ENCODE assay signal across 8 cellular contexts in the genomic region with DNA sequence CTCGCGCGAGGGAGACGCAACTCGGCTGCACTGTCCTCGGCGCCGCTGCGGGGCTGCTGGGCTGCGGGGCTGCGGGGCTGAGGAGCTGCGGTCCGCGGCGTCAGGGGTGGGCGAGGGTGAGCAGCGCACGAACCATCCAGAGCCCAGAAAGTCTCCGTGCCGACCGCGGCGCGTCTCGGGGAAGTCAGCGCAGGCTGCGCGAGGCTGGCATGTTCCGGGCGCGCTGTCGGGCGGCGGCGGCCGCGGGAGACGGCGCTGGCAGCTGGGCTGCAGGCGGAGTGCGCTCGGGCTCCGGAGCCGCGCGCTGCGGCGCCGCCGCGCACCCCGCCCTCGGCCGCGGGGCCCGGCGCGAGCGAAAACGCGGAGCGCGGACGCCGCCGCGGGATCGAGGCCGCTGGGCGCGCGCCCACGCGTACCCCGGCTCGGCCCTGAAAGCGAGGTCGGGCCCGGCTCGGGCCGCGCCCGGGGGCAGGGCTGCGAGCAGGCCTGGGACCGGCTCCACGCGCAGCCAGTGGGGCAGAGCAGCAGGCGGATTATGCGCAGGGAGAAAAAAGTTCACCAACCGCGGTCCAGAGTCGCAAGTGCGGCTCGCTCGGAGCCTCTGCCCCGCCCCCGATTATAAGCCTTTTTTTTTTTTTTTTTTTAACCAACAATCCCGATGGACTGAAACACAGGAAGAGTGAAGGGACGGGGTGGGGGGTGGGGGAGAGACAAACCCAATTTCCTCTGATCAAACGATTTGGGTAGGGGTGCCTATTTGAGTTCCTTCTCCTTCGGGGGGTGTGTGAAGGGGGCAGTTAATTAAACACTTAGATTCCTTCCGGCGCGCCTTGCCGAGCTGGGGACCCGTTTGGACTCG. TPM values are rescaled to one million over a fixed set of nuclear protein-coding genes. Genes with fewer than 3 reads are reported as not detected.
A peak's percentile ranks its signal among the peaks of the same experiment; 100 is the strongest.
DNase-seq lines count a peak whose midpoint lies in the region; ATAC-seq and TF ChIP-seq lines count a peak whose summit lies in the region.

A gene (minus strand): TSS at position 282 of the 859 bp plus-strand sequence. CDS start 117,230 bp downstream, outside the sequence.

- H3K4me3 Mint-ChIP-seq in CD4-positive, CD25-positive, alpha-beta regulatory T cell: peak within 1 kb of the TSS; percentile 65 to 78 (median 71)

- peaks cover 0 to 22% (median 2%) of the 10 kb centered on the region in 4 donors for H3K4me1 Mint-ChIP-seq in CD4-positive, CD25-positive, alpha-beta regulatory T cell

- peaks cover 0 to 6% (median 0%) of the 10 kb centered on the region in 7 donors for H3K9me3 Mint-ChIP-seq in CD4-positive, CD25-positive, alpha-beta regulatory T cell

- H3K4me1 ChIP-seq in CD4-positive, CD25-positive, alpha-beta regulatory T cell (ENCODE audit: control insufficient read depth, insufficient read depth, low read length, poor library complexity, severe bottlenecking): peaks cover 11% of the 10 kb centered on the region

- no peak within 1 kb of the TSS for H3K4me3 ChIP-seq in CD4-positive, CD25-positive, alpha-beta regulatory T cell (ENCODE audit: low read depth, low read length)
- H3K4me3 ChIP-seq in choroid plexus epithelial cell (ENCODE audit: low read depth, low read length): peak within 1 kb of the TSS; percentile 91

- DNase-seq in CD4-positive, CD25-positive, alpha-beta regulatory T cell: peak in 1 of 3 donors; percentile 44
- DNase-seq in GM19240 (ENCODE audit: insufficient read length, low spot score) (peak; percentile 14), RPMI8226 (peak; percentile 50), choroid plexus epithelial cell (ENCODE audit: low read depth) (peak; percentile 60), left colon (peak in 1 of 2 donors; percentile 20), NCI-H524 treated with DMSO at 0.1 percent for 48 hours (lab: John Stamatoyannopoulos, UW) (no peak)
- DNase-seq in stimulated activated CD4-positive, alpha-beta T cell treated with anti-CD3 and anti-CD28 coated beads, Interleukin-2, amount 100 ng/mL, for 48 hours: peak; percentile 14 to 41

- H3K27me3 ChIP-seq in CD4-positive, CD25-positive, alpha-beta regulatory T cell (ENCODE audit: control insufficient read depth, insufficient read depth, low read length): peaks cover 26% of the 10 kb centered on the region

- H3K36me3 ChIP-seq in CD4-positive, CD25-positive, alpha-beta regulatory T cell (ENCODE audit: control insufficient read depth, insufficient read depth, low read length): no peaks in the 10 kb centered on the region

- no peak for ATAC-seq in CD4-positive, CD25-positive, alpha-beta regulatory T cell (ENCODE audit: low read depth in 2 of 2)
- ATAC-seq in HG03159 (IDR thresholded peaks at IDR 0.05; ENCODE audit: unreplicated experiment) (peak; percentile 74), left colon (peak; percentile 84)

- H3K9me3 ChIP-seq in CD4-positive, CD25-positive, alpha-beta regulatory T cell (ENCODE audit: control insufficient read depth in 2 of 2, low read length in 2 of 2): no peaks in the 10 kb centered on the region

- peaks cover 74% of the 10 kb centered on the region for H3K27me3 Mint-ChIP-seq in CD4-positive, CD25-positive, alpha-beta regulatory T cell

- no peaks in the 10 kb centered on the region for H3K36me3 Mint-ChIP-seq in CD4-positive, CD25-positive, alpha-beta regulatory T cell

- peak within 1 kb of the TSS in 1 of 3 donors; percentile 76 for H3K27ac Mint-ChIP-seq in CD4-positive, CD25-positive, alpha-beta regulatory T cell

- intact Hi-C loops in left colon (cut with DNase I, micrococcal nuclease): no loop called here

- no peak within 1 kb of the TSS for H3K27ac ChIP-seq in CD4-positive, CD25-positive, alpha-beta regulatory T cell (ENCODE audit: insufficient read depth, low read length, poor library complexity, severe bottlenecking)

- TF ChIP-seq CTCF in choroid plexus epithelial cell (conservative IDR thresholded peaks at IDR 0.05; ENCODE audit: low read depth, low read length): no peak

RNA-seq across cellular contexts. Expression of the gene that starts here (rescaled TPM):
- 2.2 TPM for total RNA-seq in CD4-positive, CD25-positive, alpha-beta regulatory T cell
- under 1 TPM in 3 of 4 donors, not detected in 1; 0.05 to 0.76 (median 0.15) TPM for polyA plus RNA-seq in CD4-positive, CD25-positive, alpha-beta regulatory T cell
- 1 to 10 TPM; 1.2 to 2.7 TPM for total RNA-seq in left colon

Comparison
In these comparisons a context has a peak if more than half of its experiments do, and no peak if none do; other contexts are left out.
1. ATAC-seq: peak in HG03159 (single experiment) and left colon (single experiment); none in CD4-positive, CD25-positive, alpha-beta regulatory T cell (0 of 2).